1 cellular context compared by ENCODE assay signal in the genomic region with DNA sequence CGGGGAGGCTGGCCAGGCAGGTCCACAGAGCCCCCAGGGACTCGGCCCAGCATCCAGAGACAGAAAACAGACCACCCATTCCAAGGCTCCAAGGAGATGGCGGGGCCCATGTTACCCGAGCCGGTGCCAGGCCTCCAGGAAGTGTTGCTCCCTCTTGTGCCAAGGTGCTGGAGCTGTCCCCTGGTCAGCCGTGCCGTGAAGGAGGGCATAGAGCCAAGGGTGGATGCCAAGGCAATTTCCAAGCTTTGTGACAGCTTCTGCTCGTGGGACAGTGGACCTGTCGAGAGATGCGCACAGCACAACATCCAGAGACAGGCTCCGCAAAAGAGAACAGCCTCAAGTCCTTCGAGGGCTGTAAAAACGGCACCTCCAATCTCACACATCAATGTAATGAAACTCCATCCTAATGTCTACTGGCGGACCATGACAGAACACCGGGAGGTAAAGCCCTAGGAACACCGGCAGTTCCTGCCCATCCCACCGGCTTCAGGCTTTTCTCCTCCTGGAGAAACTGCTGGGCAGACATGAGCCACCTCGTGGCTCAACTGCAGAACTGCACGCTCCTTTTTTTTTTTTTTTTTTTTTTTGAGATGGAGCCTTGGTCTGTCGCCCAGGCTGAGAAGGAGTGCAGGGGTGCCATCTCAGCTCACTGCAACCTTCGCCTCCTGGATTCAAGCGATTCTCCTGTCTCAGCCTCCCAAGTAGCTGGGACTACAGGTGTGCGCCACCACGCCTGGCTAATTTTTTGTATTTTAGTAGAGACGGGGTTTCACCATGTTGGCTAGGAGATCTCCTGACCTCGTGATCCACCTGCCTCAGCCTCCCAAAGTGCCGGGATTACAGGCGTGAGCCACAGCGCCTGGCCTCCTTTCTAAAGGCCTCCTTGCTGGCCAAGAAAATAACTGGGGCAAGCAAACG.
TF ChIP-seq lines count a peak whose summit lies in the region.

No MANE protein-coding gene starts in this region.

TF ChIP-seq in HepG2, 621 proteins besides CTCF, POLR2A, EP300 and RAD21 (continued from another document and continues in another):
- TF ChIP-seq, protein P1, sequence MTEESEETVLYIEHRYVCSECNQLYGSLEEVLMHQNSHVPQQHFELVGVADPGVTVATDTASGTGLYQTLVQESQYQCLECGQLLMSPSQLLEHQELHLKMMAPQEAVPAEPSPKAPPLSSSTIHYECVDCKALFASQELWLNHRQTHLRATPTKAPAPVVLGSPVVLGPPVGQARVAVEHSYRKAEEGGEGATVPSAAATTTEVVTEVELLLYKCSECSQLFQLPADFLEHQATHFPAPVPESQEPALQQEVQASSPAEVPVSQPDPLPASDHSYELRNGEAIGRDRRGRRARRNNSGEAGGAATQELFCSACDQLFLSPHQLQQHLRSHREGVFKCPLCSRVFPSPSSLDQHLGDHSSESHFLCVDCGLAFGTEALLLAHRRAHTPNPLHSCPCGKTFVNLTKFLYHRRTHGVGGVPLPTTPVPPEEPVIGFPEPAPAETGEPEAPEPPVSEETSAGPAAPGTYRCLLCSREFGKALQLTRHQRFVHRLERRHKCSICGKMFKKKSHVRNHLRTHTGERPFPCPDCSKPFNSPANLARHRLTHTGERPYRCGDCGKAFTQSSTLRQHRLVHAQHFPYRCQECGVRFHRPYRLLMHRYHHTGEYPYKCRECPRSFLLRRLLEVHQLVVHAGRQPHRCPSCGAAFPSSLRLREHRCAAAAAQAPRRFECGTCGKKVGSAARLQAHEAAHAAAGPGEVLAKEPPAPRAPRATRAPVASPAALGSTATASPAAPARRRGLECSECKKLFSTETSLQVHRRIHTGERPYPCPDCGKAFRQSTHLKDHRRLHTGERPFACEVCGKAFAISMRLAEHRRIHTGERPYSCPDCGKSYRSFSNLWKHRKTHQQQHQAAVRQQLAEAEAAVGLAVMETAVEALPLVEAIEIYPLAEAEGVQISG (CRISPR knock-in tag; IDR thresholded peaks at IDR 0.05): peak; percentile 53
- TF ChIP-seq ZBTB14 (CRISPR knock-in tag; IDR thresholded peaks at IDR 0.05): no peak
- no peak for TF ChIP-seq SKIL (CRISPR knock-in tag; IDR thresholded peaks at IDR 0.05; ENCODE audit: borderline replicate concordance)
- TF ChIP-seq TEAD3 (CRISPR knock-in tag; optimal IDR thresholded peaks at IDR 0.05; ENCODE audit: borderline replicate concordance): peak; percentile 17
- TF ChIP-seq RAD51 (IDR thresholded peaks at IDR 0.05; ENCODE audit: borderline replicate concordance): no peak
- 0 out of 2 replicates have a peak, but pooled peaks have one; percentile 52 for TF ChIP-seq ZNF17 (CRISPR knock-in tag; IDR thresholded peaks at IDR 0.05)
- no peak for TF ChIP-seq IRF2 (CRISPR knock-in tag; IDR thresholded peaks at IDR 0.05)
- no peak for TF ChIP-seq CREB1 (IDR thresholded peaks at IDR 0.05)
- TF ChIP-seq CREB1 (CRISPR knock-in tag; IDR thresholded peaks at IDR 0.05): no peak
- TF ChIP-seq RFX5 (IDR thresholded peaks at IDR 0.05; ENCODE audit: low read depth, low read length): no peak
- TF ChIP-seq DZIP1 (CRISPR knock-in tag; IDR thresholded peaks at IDR 0.05): peak; percentile 77; the same call in 1 of the 2 replicates
- TF ChIP-seq, protein P2, sequence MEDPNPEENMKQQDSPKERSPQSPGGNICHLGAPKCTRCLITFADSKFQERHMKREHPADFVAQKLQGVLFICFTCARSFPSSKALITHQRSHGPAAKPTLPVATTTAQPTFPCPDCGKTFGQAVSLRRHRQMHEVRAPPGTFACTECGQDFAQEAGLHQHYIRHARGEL (CRISPR knock-in tag; IDR thresholded peaks at IDR 0.05): peak; percentile 73; the same call in 1 of the 2 replicates
- TF ChIP-seq TMF1 (CRISPR knock-in tag; IDR thresholded peaks at IDR 0.05; ENCODE audit: low read depth): no peak
- no peak for TF ChIP-seq GABPB1 (CRISPR knock-in tag; IDR thresholded peaks at IDR 0.05)
- TF ChIP-seq ZNF644 (CRISPR knock-in tag; IDR thresholded peaks at IDR 0.05; ENCODE audit: low read depth): no peak
- TF ChIP-seq ZBTB39 (CRISPR knock-in tag; IDR thresholded peaks at IDR 0.05): peak; percentile 47; the same call in 1 of the 2 replicates
- no peak for TF ChIP-seq MXD4 (CRISPR knock-in tag; IDR thresholded peaks at IDR 0.05)
- TF ChIP-seq ZNF383 (CRISPR knock-in tag; IDR thresholded peaks at IDR 0.05; ENCODE audit: borderline replicate concordance): no peak
- TF ChIP-seq, protein P3, sequence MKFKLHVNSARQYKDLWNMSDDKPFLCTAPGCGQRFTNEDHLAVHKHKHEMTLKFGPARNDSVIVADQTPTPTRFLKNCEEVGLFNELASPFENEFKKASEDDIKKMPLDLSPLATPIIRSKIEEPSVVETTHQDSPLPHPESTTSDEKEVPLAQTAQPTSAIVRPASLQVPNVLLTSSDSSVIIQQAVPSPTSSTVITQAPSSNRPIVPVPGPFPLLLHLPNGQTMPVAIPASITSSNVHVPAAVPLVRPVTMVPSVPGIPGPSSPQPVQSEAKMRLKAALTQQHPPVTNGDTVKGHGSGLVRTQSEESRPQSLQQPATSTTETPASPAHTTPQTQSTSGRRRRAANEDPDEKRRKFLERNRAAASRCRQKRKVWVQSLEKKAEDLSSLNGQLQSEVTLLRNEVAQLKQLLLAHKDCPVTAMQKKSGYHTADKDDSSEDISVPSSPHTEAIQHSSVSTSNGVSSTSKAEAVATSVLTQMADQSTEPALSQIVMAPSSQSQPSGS (CRISPR knock-in tag; IDR thresholded peaks at IDR 0.05): 0 out of 2 replicates have a peak, but pooled peaks have one; percentile 41
- TF ChIP-seq, protein P4, sequence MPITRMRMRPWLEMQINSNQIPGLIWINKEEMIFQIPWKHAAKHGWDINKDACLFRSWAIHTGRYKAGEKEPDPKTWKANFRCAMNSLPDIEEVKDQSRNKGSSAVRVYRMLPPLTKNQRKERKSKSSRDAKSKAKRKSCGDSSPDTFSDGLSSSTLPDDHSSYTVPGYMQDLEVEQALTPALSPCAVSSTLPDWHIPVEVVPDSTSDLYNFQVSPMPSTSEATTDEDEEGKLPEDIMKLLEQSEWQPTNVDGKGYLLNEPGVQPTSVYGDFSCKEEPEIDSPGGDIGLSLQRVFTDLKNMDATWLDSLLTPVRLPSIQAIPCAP (CRISPR knock-in tag; IDR thresholded peaks at IDR 0.05; ENCODE audit: low read depth): no peak
- no peak for TF ChIP-seq HMG20B (CRISPR knock-in tag; conservative IDR thresholded peaks at IDR 0.05)
- TF ChIP-seq, protein P5, sequence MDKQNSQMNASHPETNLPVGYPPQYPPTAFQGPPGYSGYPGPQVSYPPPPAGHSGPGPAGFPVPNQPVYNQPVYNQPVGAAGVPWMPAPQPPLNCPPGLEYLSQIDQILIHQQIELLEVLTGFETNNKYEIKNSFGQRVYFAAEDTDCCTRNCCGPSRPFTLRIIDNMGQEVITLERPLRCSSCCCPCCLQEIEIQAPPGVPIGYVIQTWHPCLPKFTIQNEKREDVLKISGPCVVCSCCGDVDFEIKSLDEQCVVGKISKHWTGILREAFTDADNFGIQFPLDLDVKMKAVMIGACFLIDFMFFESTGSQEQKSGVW (CRISPR knock-in tag; IDR thresholded peaks at IDR 0.05; ENCODE audit: borderline replicate concordance): no peak
- TF ChIP-seq ZEB1 (IDR thresholded peaks at IDR 0.05; ENCODE audit: insufficient replicate concordance, low read depth): no peak
- TF ChIP-seq CEBPB (IDR thresholded peaks at IDR 0.05; ENCODE audit: borderline replicate concordance, low read depth, low read length): no peak
- no peak for TF ChIP-seq NCOA2 (CRISPR knock-in tag; IDR thresholded peaks at IDR 0.05)
- TF ChIP-seq ZNF652 (CRISPR knock-in tag; IDR thresholded peaks at IDR 0.05; ENCODE audit: borderline replicate concordance, low read depth): no peak
- TF ChIP-seq ZFP90 (CRISPR knock-in tag; IDR thresholded peaks at IDR 0.05; ENCODE audit: borderline replicate concordance): no peak; the same call in 1 of the 2 replicates
- TF ChIP-seq, protein P6, sequence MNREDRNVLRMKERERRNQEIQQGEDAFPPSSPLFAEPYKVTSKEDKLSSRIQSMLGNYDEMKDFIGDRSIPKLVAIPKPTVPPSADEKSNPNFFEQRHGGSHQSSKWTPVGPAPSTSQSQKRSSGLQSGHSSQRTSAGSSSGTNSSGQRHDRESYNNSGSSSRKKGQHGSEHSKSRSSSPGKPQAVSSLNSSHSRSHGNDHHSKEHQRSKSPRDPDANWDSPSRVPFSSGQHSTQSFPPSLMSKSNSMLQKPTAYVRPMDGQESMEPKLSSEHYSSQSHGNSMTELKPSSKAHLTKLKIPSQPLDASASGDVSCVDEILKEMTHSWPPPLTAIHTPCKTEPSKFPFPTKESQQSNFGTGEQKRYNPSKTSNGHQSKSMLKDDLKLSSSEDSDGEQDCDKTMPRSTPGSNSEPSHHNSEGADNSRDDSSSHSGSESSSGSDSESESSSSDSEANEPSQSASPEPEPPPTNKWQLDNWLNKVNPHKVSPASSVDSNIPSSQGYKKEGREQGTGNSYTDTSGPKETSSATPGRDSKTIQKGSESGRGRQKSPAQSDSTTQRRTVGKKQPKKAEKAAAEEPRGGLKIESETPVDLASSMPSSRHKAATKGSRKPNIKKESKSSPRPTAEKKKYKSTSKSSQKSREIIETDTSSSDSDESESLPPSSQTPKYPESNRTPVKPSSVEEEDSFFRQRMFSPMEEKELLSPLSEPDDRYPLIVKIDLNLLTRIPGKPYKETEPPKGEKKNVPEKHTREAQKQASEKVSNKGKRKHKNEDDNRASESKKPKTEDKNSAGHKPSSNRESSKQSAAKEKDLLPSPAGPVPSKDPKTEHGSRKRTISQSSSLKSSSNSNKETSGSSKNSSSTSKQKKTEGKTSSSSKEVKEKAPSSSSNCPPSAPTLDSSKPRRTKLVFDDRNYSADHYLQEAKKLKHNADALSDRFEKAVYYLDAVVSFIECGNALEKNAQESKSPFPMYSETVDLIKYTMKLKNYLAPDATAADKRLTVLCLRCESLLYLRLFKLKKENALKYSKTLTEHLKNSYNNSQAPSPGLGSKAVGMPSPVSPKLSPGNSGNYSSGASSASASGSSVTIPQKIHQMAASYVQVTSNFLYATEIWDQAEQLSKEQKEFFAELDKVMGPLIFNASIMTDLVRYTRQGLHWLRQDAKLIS (CRISPR knock-in tag; IDR thresholded peaks at IDR 0.05): no peak
- no peak for TF ChIP-seq TCF7L2 (IDR thresholded peaks at IDR 0.05; ENCODE audit: low read depth, low read length)
- TF ChIP-seq SNAPC2 (CRISPR knock-in tag; IDR thresholded peaks at IDR 0.05): no peak
- TF ChIP-seq RARA (CRISPR knock-in tag; IDR thresholded peaks at IDR 0.05): no peak
- no peak for TF ChIP-seq MZF1 (CRISPR knock-in tag; IDR thresholded peaks at IDR 0.05; ENCODE audit: borderline replicate concordance)
- no peak for TF ChIP-seq ZNF883 (CRISPR knock-in tag; IDR thresholded peaks at IDR 0.05; ENCODE audit: not compliant biosample characterization)
- TF ChIP-seq POGZ (CRISPR knock-in tag; IDR thresholded peaks at IDR 0.05): no peak
- TF ChIP-seq ZNF776 (CRISPR knock-in tag; IDR thresholded peaks at IDR 0.05): peak; percentile 17; the same call in 1 of the 2 replicates
- no peak for TF ChIP-seq ZIK1 (CRISPR knock-in tag; IDR thresholded peaks at IDR 0.05; ENCODE audit: borderline replicate concordance, low read depth)
- no peak for TF ChIP-seq GTF2F1 (IDR thresholded peaks at IDR 0.05; ENCODE audit: low read length)
- no peak for TF ChIP-seq HOXA7 (CRISPR knock-in tag; IDR thresholded peaks at IDR 0.05)
- TF ChIP-seq ZNF44 (CRISPR knock-in tag; IDR thresholded peaks at IDR 0.05): no peak
